ENCODE assay signal across 21 cellular contexts in the genomic region with DNA sequence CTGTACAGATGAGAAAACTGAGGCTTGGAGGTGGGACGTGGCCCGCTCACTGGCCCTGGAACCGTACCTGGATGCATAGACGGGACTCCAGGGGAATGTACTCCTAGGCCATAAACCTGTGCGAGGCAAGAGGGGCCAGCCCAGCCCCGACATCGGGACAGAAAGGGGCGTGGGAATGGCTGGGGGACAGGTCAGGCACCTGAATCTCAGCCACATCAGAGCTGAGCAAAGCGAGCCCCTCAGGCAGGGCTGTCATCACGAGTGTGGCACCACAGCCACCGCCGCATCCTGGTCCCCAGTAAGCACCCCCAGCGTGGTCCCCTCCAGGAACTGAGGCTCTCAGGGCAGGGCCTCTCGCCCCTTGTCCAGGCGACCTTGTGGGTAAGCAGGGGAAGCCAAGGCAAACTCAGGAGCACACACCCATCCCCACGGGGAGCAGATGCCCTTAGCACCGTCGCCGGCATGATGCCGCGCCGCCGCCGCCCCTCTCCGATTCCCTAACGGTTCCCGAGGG. TPM values are rescaled to one million over a fixed set of nuclear protein-coding genes. Genes with fewer than 3 reads are reported as not detected.
DNase-seq lines count a peak whose midpoint lies in the region; ATAC-seq and TF ChIP-seq lines count a peak whose summit lies in the region.
"Had no signal": no experiment of that assay in that cellular context is flagged by ENCODE, and none has a peak within 500 bp of the region (broad histone marks: within the 10 kb centered on the region; RNA-seq: fewer than 3 reads in every experiment).

No MANE protein-coding gene starts in this region.

- peak overlapping the region; percentile 72 for H3K27ac Mint-ChIP-seq in central memory CD8-positive, alpha-beta T cell (ENCODE audit: low read depth)
- peak overlapping the region; percentile 58 for H3K27ac Mint-ChIP-seq in stimulated activated effector memory CD8-positive, alpha-beta T cell treated with anti-CD3 and anti-CD28 coated beads, Interleukin-12 subunit alpha, Interleukin-12 subunit beta, amount 100 ng/mL, for 72 hours
- H3K27ac Mint-ChIP-seq: B cell, type B pancreatic cell had no signal

- H3K27me3 Mint-ChIP-seq in central memory CD8-positive, alpha-beta T cell = no peaks in the 10 kb centered on the region
- H3K27me3 Mint-ChIP-seq: brain, type B pancreatic cell had no signal

- H3K4me1 Mint-ChIP-seq in central memory CD8-positive, alpha-beta T cell = peaks cover 30% of the 10 kb centered on the region
- peaks cover 42% of the 10 kb centered on the region for H3K4me1 Mint-ChIP-seq in stimulated activated effector memory CD8-positive, alpha-beta T cell treated with anti-CD3 and anti-CD28 coated beads, Interleukin-12 subunit alpha, Interleukin-12 subunit beta, amount 100 ng/mL, for 72 hours

- H3K4me3 Mint-ChIP-seq in central memory CD8-positive, alpha-beta T cell = no peak overlapping the region
- no peak overlapping the region for H3K4me3 Mint-ChIP-seq in stimulated activated effector memory CD8-positive, alpha-beta T cell treated with anti-CD3 and anti-CD28 coated beads, Interleukin-12 subunit alpha, Interleukin-12 subunit beta, amount 100 ng/mL, for 72 hours
- H3K4me3 Mint-ChIP-seq: B cell, brain, type B pancreatic cell had no signal

- ATAC-seq in Right ventricle myocardium inferior (no peak), left cardiac atrium (no peak), mucosa of descending colon (no peak), GM19452 (IDR thresholded peaks at IDR 0.05; ENCODE audit: unreplicated experiment) (no peak)
- no peak for ATAC-seq in central memory CD8-positive, alpha-beta T cell (replicated peaks; ENCODE audit: extremely low read depth, poor library complexity, severe bottlenecking)
- ATAC-seq in stimulated activated effector memory CD8-positive, alpha-beta T cell treated with anti-CD3 and anti-CD28 coated beads, Interleukin-12 subunit alpha, Interleukin-12 subunit beta, amount 100 ng/mL, for 72 hours = no peak
- ATAC-seq: HCT116 had no signal

- H3K4me1 ChIP-seq in mucosa of descending colon (ENCODE audit: low read depth) = no peaks in the 10 kb centered on the region

- intact Hi-C loops in Right ventricle myocardium inferior (cut with DNase I) (no loop called here), left cardiac atrium (cut with DNase I) (no loop called here), mucosa of descending colon (cut with DNase I, micrococcal nuclease) (no loop called here)

- H3K9me3 ChIP-seq in mucosa of descending colon = no peaks in the 10 kb centered on the region
- H3K9me3 ChIP-seq: A549 had no signal

- DNase-seq in Right ventricle myocardium inferior (ENCODE audit: missing footprints) (peak; percentile 57), left cardiac atrium (no peak), mucosa of descending colon (peak in 2 of 3 donors; percentile 14 to 45), GM20000 (ENCODE audit: low spot score) (no peak), AG08396 (ENCODE audit: low spot score) (no peak)
- DNase-seq in central memory CD8-positive, alpha-beta T cell (ENCODE audit: low spot score in 2 of 2) = no peak
- DNase-seq in stimulated activated effector memory CD8-positive, alpha-beta T cell treated with anti-CD3 and anti-CD28 coated beads, Interleukin-12 subunit alpha, Interleukin-12 subunit beta, amount 100 ng/mL, for 72 hours (ENCODE audit: low spot score in 2 of 2) = no peak
- DNase-seq: activated effector memory CD4-positive, alpha-beta T cell treated with anti-CD3 and anti-CD28 coated beads, Interleukin-2, amount 50 U/mL, for 16 hours; activated T-cell treated with anti-CD3 and anti-CD28 coated beads for 4 hours; DMS53; effector memory CD4-positive, alpha-beta T cell; mesendoderm; NCI-H2029; nucleus accumbens had no signal

- peaks cover 2% of the 10 kb centered on the region for H3K36me3 Mint-ChIP-seq in central memory CD8-positive, alpha-beta T cell (ENCODE audit: insufficient read depth)
- no peaks in the 10 kb centered on the region for H3K36me3 Mint-ChIP-seq in stimulated activated effector memory CD8-positive, alpha-beta T cell treated with anti-CD3 and anti-CD28 coated beads, Interleukin-12 subunit alpha, Interleukin-12 subunit beta, amount 100 ng/mL, for 72 hours

- no peak for TF ChIP-seq CTCF in mucosa of descending colon (IDR thresholded peaks at IDR 0.05)
- TF ChIP-seq CTCF in GM20000 (IDR thresholded peaks at IDR 0.05; ENCODE audit: extremely low read depth, missing control alignments) = no peak

- no peak overlapping the region for H3K4me3 ChIP-seq in mucosa of descending colon
- H3K4me3 ChIP-seq: A549, SK-N-MC had no signal

- H3K36me3 ChIP-seq in mucosa of descending colon (ENCODE audit: low read depth) = no peaks in the 10 kb centered on the region

- no peaks in the 10 kb centered on the region for H3K9me3 Mint-ChIP-seq in central memory CD8-positive, alpha-beta T cell
- no peaks in the 10 kb centered on the region for H3K9me3 Mint-ChIP-seq in stimulated activated effector memory CD8-positive, alpha-beta T cell treated with anti-CD3 and anti-CD28 coated beads, Interleukin-12 subunit alpha, Interleukin-12 subunit beta, amount 100 ng/mL, for 72 hours
- H3K9me3 Mint-ChIP-seq: type B pancreatic cell had no signal

RNA-seq across cellular contexts. Expression of gene NACC2, which starts 16.5 kb away (rescaled TPM):
- total RNA-seq in Right ventricle myocardium inferior (37.0 TPM), left cardiac atrium (10 to 100 TPM; 28.6 to 38.5 TPM), mucosa of descending colon (10 to 100 TPM; 15.9 to 81.3 (median 22.1) TPM)

RNA-seq across cellular contexts. Expression of gene TMEM250, which starts 40.1 kb away (rescaled TPM):
- total RNA-seq in Right ventricle myocardium inferior (18.7 TPM), left cardiac atrium (10 to 100 TPM; 21.6 to 23.4 TPM), mucosa of descending colon (10 to 100 TPM; 47.4 to 54.1 (median 52.0) TPM)

Comparison
In these comparisons a context has a peak if more than half of its experiments do, and no peak if none do; other contexts are left out.
1. DNase-seq: peak in Right ventricle myocardium inferior (single experiment) and mucosa of descending colon (2 of 3); none in left cardiac atrium (single experiment), central memory CD8-positive, alpha-beta T cell (0 of 2), stimulated activated effector memory CD8-positive, alpha-beta T cell treated with anti-CD3 and anti-CD28 coated beads, Interleukin-12 subunit alpha, Interleukin-12 subunit beta, amount 100 ng/mL, for 72 hours (0 of 2), GM20000 (single experiment) and AG08396 (single experiment).